8 cellular contexts compared by ENCODE assay signal in genomic region chr6:159968295-159969203, GRCh38. TPM values are rescaled to one million over a fixed set of nuclear protein-coding genes. Genes with fewer than 3 reads are reported as not detected.
DNase-seq lines count a peak whose midpoint lies in the region; ATAC-seq, FAIRE-seq and TF ChIP-seq lines count a peak whose summit lies in the region.

A gene with protein sequence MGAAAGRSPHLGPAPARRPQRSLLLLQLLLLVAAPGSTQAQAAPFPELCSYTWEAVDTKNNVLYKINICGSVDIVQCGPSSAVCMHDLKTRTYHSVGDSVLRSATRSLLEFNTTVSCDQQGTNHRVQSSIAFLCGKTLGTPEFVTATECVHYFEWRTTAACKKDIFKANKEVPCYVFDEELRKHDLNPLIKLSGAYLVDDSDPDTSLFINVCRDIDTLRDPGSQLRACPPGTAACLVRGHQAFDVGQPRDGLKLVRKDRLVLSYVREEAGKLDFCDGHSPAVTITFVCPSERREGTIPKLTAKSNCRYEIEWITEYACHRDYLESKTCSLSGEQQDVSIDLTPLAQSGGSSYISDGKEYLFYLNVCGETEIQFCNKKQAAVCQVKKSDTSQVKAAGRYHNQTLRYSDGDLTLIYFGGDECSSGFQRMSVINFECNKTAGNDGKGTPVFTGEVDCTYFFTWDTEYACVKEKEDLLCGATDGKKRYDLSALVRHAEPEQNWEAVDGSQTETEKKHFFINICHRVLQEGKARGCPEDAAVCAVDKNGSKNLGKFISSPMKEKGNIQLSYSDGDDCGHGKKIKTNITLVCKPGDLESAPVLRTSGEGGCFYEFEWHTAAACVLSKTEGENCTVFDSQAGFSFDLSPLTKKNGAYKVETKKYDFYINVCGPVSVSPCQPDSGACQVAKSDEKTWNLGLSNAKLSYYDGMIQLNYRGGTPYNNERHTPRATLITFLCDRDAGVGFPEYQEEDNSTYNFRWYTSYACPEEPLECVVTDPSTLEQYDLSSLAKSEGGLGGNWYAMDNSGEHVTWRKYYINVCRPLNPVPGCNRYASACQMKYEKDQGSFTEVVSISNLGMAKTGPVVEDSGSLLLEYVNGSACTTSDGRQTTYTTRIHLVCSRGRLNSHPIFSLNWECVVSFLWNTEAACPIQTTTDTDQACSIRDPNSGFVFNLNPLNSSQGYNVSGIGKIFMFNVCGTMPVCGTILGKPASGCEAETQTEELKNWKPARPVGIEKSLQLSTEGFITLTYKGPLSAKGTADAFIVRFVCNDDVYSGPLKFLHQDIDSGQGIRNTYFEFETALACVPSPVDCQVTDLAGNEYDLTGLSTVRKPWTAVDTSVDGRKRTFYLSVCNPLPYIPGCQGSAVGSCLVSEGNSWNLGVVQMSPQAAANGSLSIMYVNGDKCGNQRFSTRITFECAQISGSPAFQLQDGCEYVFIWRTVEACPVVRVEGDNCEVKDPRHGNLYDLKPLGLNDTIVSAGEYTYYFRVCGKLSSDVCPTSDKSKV (N-terminal part only) (plus strand): TSS chr6:159969082. CDS start chr6:159969247, 165 bp downstream.

- H3F3A ChIP-seq in smooth muscle cell (ENCODE audit: low read depth), result no peaks in the 10 kb centered on the region

- H3K4me1 Mint-ChIP-seq in WTC11, result peaks cover 32% of the 10 kb centered on the region

- H3K36me3 ChIP-seq in bronchial epithelial cell (ENCODE audit: control insufficient read depth, insufficient read depth, low read length), result no peaks in the 10 kb centered on the region
- no peaks in the 10 kb centered on the region for H3K36me3 ChIP-seq in smooth muscle cell (ENCODE audit: low read depth)

- no peaks in the 10 kb centered on the region for H3K9me3 Mint-ChIP-seq in WTC11

- H3K79me2 ChIP-seq in smooth muscle cell (ENCODE audit: low read depth), result peaks cover 44% of the 10 kb centered on the region

- H3K4me2 ChIP-seq in smooth muscle cell, result peak within 1 kb of the TSS; percentile 90

- H3K36me3 Mint-ChIP-seq in WTC11, result no peaks in the 10 kb centered on the region

- in situ Hi-C loops in ACHN (cut with HindIII; ENCODE audit: low pct_ligation_motif_present, low pct_unique_long_range_greater_than_20kb, low sequenced_read_pairs), result no loop called here

- H2AFZ ChIP-seq in smooth muscle cell (ENCODE audit: low read depth), result peak within 1 kb of the TSS; percentile 92

- CTCF ChIA-PET in WTC11 (lab: Charles Lee), result interaction anchor here (0.9 to 1.2 kb wide), 2 partner anchors 105 kb away, joined by 3 to 4 read pairs; no protein-coding TSS in a partner anchor

- peak within 1 kb of the TSS; percentile 72 for H3K4me3 ChIP-seq in bronchial epithelial cell (ENCODE audit: low read depth, low read length)
- peak within 1 kb of the TSS; percentile 97 for H3K4me3 ChIP-seq in smooth muscle cell

- POLR2A ChIA-PET in WTC11 (lab: Charles Lee), result no interaction called here

- peaks cover 39% of the 10 kb centered on the region for H3K27me3 Mint-ChIP-seq in WTC11 (ENCODE audit: low read depth)

- ATAC-seq in GM18858 (IDR thresholded peaks at IDR 0.05; ENCODE audit: unreplicated experiment), result peak; percentile 73
- ATAC-seq in HG03064 (IDR thresholded peaks at IDR 0.05; ENCODE audit: low read depth, unreplicated experiment), result peak; percentile 73
- ATAC-seq in WTC11, result peak; percentile 77

- peaks cover 34% of the 10 kb centered on the region for H4K20me1 ChIP-seq in smooth muscle cell (ENCODE audit: low read depth)

- peak within 1 kb of the TSS; percentile 91 for H3K9ac ChIP-seq in smooth muscle cell (ENCODE audit: low read depth)

- H3K27me3 ChIP-seq in bronchial epithelial cell (ENCODE audit: control insufficient read depth, insufficient read depth, low read length) (no peaks in the 10 kb centered on the region), smooth muscle cell (ENCODE audit: low read depth) (peaks cover 22% of the 10 kb centered on the region)

- no peak for FAIRE-seq in bronchial epithelial cell (lab: Jason Lieb, UNC)

- WGBS in smooth muscle cell (ENCODE audit: low lambda C conversion rate), result 8% methylated on average over 19 of the region's 68 CpGs

- peaks cover 10% of the 10 kb centered on the region for H3K4me1 ChIP-seq in smooth muscle cell (ENCODE audit: low read depth)

- peak within 1 kb of the TSS; percentile 84 for H3K27ac ChIP-seq in smooth muscle cell (ENCODE audit: low read depth)

- no peak for TF ChIP-seq CTCF in WTC11 (IDR thresholded peaks at IDR 0.05)
- peak; percentile 6 for TF ChIP-seq CTCF in bronchial epithelial cell (IDR thresholded peaks at IDR 0.05; ENCODE audit: insufficient read depth, low read length, severe bottlenecking)
- peak; percentile 11 for TF ChIP-seq CTCF in smooth muscle cell (IDR thresholded peaks at IDR 0.05; ENCODE audit: borderline replicate concordance, insufficient read depth, poor library complexity, severe bottlenecking)

- no peaks in the 10 kb centered on the region for H3K9me3 ChIP-seq in smooth muscle cell (replicated peaks; ENCODE audit: low read depth)

- H3K27ac Mint-ChIP-seq in WTC11, result peak within 1 kb of the TSS; percentile 95

- peak within 1 kb of the TSS; percentile 91 for H3K4me3 Mint-ChIP-seq in WTC11

- DNase-seq in ACHN (peak; percentile 89), NCI-H2171 treated with DMSO at 0.1 percent for 48 hours (lab: John Stamatoyannopoulos, UW) (peak; percentile 84), WTC11 (ENCODE audit: low spot score) (peak; percentile 91), bronchial epithelial cell (ENCODE audit: low read depth) (no peak), iPS-NIHi7 (ENCODE audit: extremely low spot score) (peak; percentile 96), smooth muscle cell (lab: John Stamatoyannopoulos, UW; ENCODE audit: unreplicated experiment) (peak; percentile 73)

TF ChIP-seq in WTC11, 78 proteins besides CTCF, POLR2A, EP300 and RAD21 (continues in another document):
- TF ChIP-seq MLX (CRISPR knock-in tag; IDR thresholded peaks at IDR 0.05) (no peak), ETV6 (CRISPR knock-in tag; IDR thresholded peaks at IDR 0.05) (0 out of 2 replicates have a peak, but pooled peaks have one; percentile 73), TEAD1 (CRISPR knock-in tag; IDR thresholded peaks at IDR 0.05) (peak; percentile 39; the same call in 1 of the 2 replicates), ZNF423 (CRISPR knock-in tag; IDR thresholded peaks at IDR 0.05) (peak; percentile 58; the same call in 1 of the 2 replicates), ZNF532 (CRISPR knock-in tag; IDR thresholded peaks at IDR 0.05; ENCODE audit: borderline replicate concordance) (no peak), ZMAT4 (CRISPR knock-in tag; IDR thresholded peaks at IDR 0.05) (no peak)
- TF ChIP-seq, protein P1, sequence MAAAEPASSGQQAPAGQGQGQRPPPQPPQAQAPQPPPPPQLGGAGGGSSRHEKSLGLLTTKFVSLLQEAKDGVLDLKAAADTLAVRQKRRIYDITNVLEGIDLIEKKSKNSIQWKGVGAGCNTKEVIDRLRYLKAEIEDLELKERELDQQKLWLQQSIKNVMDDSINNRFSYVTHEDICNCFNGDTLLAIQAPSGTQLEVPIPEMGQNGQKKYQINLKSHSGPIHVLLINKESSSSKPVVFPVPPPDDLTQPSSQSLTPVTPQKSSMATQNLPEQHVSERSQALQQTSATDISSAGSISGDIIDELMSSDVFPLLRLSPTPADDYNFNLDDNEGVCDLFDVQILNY (CRISPR knock-in tag; IDR thresholded peaks at IDR 0.05), result peak; percentile 89

RNA-seq across cellular contexts. Expression of the gene that starts here (rescaled TPM):
- total RNA-seq in WTC11 (2021) (59.4 to 75.3 TPM (median 62.3 TPM) in 3 replicates), bronchial epithelial cell (109 and 220 TPM in 2 replicates), smooth muscle cell (64.5 and 77.4 TPM in 2 replicates)
- 43.9 and 44.7 TPM in 2 replicates for polyA plus RNA-seq in smooth muscle cell
